ENCODE assay signal across 8 cellular contexts in the genomic region with DNA sequence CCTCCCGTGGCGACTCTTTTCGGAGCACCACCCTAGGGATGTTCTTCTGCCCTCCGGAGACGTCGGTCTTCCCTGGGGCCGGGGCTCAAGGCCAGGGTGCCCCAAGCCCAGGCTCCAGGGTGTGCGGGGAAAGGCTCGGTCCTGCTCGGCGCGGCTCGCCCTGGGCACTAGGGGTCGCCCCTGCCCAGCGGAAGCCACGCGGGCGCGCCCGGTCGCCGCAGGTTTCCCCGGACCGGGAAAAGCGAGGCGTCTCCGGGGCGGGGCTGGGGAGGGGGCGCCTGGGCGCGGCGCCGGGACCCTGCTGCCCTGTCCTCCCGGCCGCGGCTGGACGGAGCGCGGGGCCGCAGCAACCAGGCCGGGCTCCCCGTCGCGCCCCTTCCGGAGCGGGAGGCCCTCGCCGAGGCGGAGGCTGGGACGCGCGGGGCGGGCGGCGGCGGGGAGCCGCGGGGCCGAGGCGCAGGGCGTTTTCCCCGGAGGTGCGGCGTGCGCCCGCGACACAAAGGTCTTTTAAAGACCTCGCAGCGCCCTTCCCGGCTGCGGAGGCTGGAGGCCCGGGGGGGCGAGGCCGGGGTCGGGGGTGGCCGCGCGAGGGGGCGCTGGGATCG.
A peak's percentile ranks its signal among the peaks of the same experiment; 100 is the strongest.
DNase-seq lines count a peak whose midpoint lies in the region; ATAC-seq and TF ChIP-seq lines count a peak whose summit lies in the region.

No MANE protein-coding gene starts in this region.

- no peaks in the 10 kb centered on the region for H3F3A ChIP-seq in PC-3 (ENCODE audit: low read length, unreplicated experiment)

- peak; percentile 82 for TF ChIP-seq CTCF in PC-3 (conservative IDR thresholded peaks at IDR 0.05; ENCODE audit: low read depth, low read length)
- TF ChIP-seq CTCF in natural killer cell (IDR thresholded peaks at IDR 0.05), result peak; percentile 92

- no TSS peak for BruUV-seq in PC-3 (replicated peaks; lab: Mats Ljungman, UMichigan)

- ATAC-seq in GM19438 (IDR thresholded peaks at IDR 0.05; ENCODE audit: low read depth, unreplicated experiment) (peak; percentile 87), HG03571 (IDR thresholded peaks at IDR 0.05; ENCODE audit: unreplicated experiment) (peak; percentile 81), PC-3 (peak; percentile 78), natural killer cell (peak; percentile 89 to 97 (median 94))

- POLR2A ChIA-PET in PC-3 (lab: Charles Lee; ENCODE audit: unreplicated experiment), result no interaction called here

- H3K79me2 ChIP-seq in PC-3 (ENCODE audit: low read length), result no peaks in the 10 kb centered on the region

- 0 out of 2 replicates have a peak, but pooled peaks cover 3% of the 10 kb centered on the region for H3K9me3 ChIP-seq in PC-3 (ENCODE audit: low read length)

- H3K36me3 Mint-ChIP-seq in natural killer cell, result no peaks in the 10 kb centered on the region

- peaks cover 10 to 12% of the 10 kb centered on the region in 2 donors for H3K4me1 Mint-ChIP-seq in natural killer cell

- peaks cover 0 to 2% of the 10 kb centered on the region in 2 donors for H3K27me3 Mint-ChIP-seq in natural killer cell (ENCODE audit: low read depth in 2 of 2)

- no peaks in the 10 kb centered on the region for H3K9me3 Mint-ChIP-seq in natural killer cell

- peaks cover 29% of the 10 kb centered on the region for H3K4me1 ChIP-seq in PC-3 (ENCODE audit: insufficient read depth, low read length)

- peak overlapping the region; percentile 83 for H3K4me2 ChIP-seq in PC-3 (ENCODE audit: low read length)

- peak overlapping the region; percentile 73 for H3K4me3 ChIP-seq in PC-3 (ENCODE audit: low read length)

- no peaks in the 10 kb centered on the region for H4K20me1 ChIP-seq in PC-3 (ENCODE audit: low read length)

- CTCF ChIA-PET in PC-3 (lab: Charles Lee), result interaction anchor here (0.5 to 1.0 kb wide), 3 partner anchors 35 to 267 kb away, joined by 4 to 6 read pairs (median 5); no protein-coding TSS in a partner anchor

- peak overlapping the region; percentile 50 for H3K4me3 Mint-ChIP-seq in natural killer cell

- peak overlapping the region; percentile 84 for H3K27ac ChIP-seq in PC-3 (ENCODE audit: low read length)

- H3K36me3 ChIP-seq in PC-3 (ENCODE audit: low read depth, low read length), result no peaks in the 10 kb centered on the region

- DNase-seq in C1 segment of cervical spinal cord (lab: John Stamatoyannopoulos, UW) (peak in 12 of 14 donors; percentile 18 to 86 (median 58)), PC-3 (peak; percentile 90), fibroblast of peridontal ligament (ENCODE audit: extremely low read depth) (peak; percentile 41), natural killer cell (peak; percentile 77)
- peak; percentile 82 to 85 for DNase-seq in activated T-cell treated with anti-CD3 and anti-CD28 coated beads, Interleukin-2, amount 50 U/mL, for 48 hours
- peak; percentile 43 to 78 (median 62) for DNase-seq in stimulated activated naive CD4-positive, alpha-beta T cell (lab: John Stamatoyannopoulos, UW)

- peak overlapping the region in 1 of 2 donors; percentile 63 for H3K27ac Mint-ChIP-seq in natural killer cell

- no peaks in the 10 kb centered on the region for H3K27me3 ChIP-seq in PC-3 (ENCODE audit: low read length)

- peak overlapping the region; percentile 78 for H2AFZ ChIP-seq in PC-3 (ENCODE audit: low read length)

- no peaks in the 10 kb centered on the region for H3K9me2 ChIP-seq in PC-3 (replicated peaks; ENCODE audit: low read length)

- H3K9ac ChIP-seq in PC-3 (ENCODE audit: low read length), result peak overlapping the region; percentile 96

- intact Hi-C loops in PC-3 (cut with micrococcal nuclease), result loop anchor here (1.0 to 2.0 kb wide), 7 partner anchors 75 to 702 kb away; no protein-coding TSS in a partner anchor
- intact Hi-C loops in natural killer cell (cut with micrococcal nuclease), result loop anchor here (1.0 kb wide), 2 partner anchors 264 to 702 kb away; no protein-coding TSS in a partner anchor

Comparison
In these comparisons a context has a peak if more than half of its experiments do, and no peak if none do; other contexts are left out.
1. Peak in every context shown above with its lines: DNase-seq, ATAC-seq, H3K4me3 ChIP-seq and H3K27ac ChIP-seq.